ENCODE assay signal across 8 cellular contexts in genomic region chr3:63911901-63912767, GRCh38. TPM values are rescaled to one million over a fixed set of nuclear protein-coding genes. Genes with fewer than 3 reads are reported as not detected.
A peak's percentile ranks its signal among the peaks of the same experiment; 100 is the strongest.
DNase-seq lines count a peak whose midpoint lies in the region; ATAC-seq and TF ChIP-seq lines count a peak whose summit lies in the region.

SCAANT1 (minus strand) TSS chr3:63912383.

- TF ChIP-seq CTCF in GM13977 (IDR thresholded peaks at IDR 0.05; ENCODE audit: extremely low read depth, insufficient read depth, missing control alignments) (peak; percentile 4), astrocyte of the cerebellum (IDR thresholded peaks at IDR 0.05; ENCODE audit: low read depth, low read length, missing control alignments) (no peak), hepatocyte (IDR thresholded peaks at IDR 0.05; ENCODE audit: poor library complexity) (no peak)

- H3K79me2 ChIP-seq in hepatocyte = peaks cover 50% of the 10 kb centered on the region

- ATAC-seq in HG02610 (IDR thresholded peaks at IDR 0.05; ENCODE audit: unreplicated experiment) = peak; percentile 82

- H2AFZ ChIP-seq in hepatocyte = peak within 1 kb of the TSS; percentile 55

- no peaks in the 10 kb centered on the region for H3K9me3 ChIP-seq in hepatocyte (ENCODE audit: low read depth)

- H3K4me3 ChIP-seq in astrocyte of the cerebellum (ENCODE audit: low read depth, low read length) (peak within 1 kb of the TSS; percentile 52), hepatocyte (peak within 1 kb of the TSS; percentile 75)

- H3K4me1 ChIP-seq in hepatocyte (ENCODE audit: insufficient read depth) = peaks cover 15% of the 10 kb centered on the region

- WGBS in hepatocyte (ENCODE audit: low lambda C conversion rate, missing lambda C conversion rate) = 0% methylated on average over 39 of the region's 111 CpGs

- H3K4me2 ChIP-seq in hepatocyte = peak within 1 kb of the TSS; percentile 97

- peaks cover 5% of the 10 kb centered on the region for H4K20me1 ChIP-seq in hepatocyte (ENCODE audit: insufficient read depth, poor library complexity, severe bottlenecking)

- peaks cover 6% of the 10 kb centered on the region for H3K36me3 ChIP-seq in hepatocyte (replicated peaks; ENCODE audit: insufficient read depth, low read depth)

- peak within 1 kb of the TSS; percentile 97 for H3K27ac ChIP-seq in hepatocyte

- no peaks in the 10 kb centered on the region for H3K9me2 ChIP-seq in hepatocyte (replicated peaks; ENCODE audit: insufficient read depth)

- DNase-seq in GM13977 (ENCODE audit: low spot score) (peak; percentile 92), NCI-H1048 (lab: John Stamatoyannopoulos, UW) (peak; percentile 38), T-helper 9 cell (peak; percentile 73), astrocyte of the cerebellum (ENCODE audit: low read depth) (peak; percentile 82), hepatocyte (ENCODE audit: low spot score) (peak; percentile 94), retina (peak; percentile 88), NCI-H2107 treated with DMSO at 0.1 percent for 48 hours (lab: John Stamatoyannopoulos, UW; ENCODE audit: unreplicated experiment) (no peak)

- in situ Hi-C loops in GM13977 (cut with MboI; ENCODE audit: low pct_unique_long_range_greater_than_20kb, low sequenced_read_pairs, unreplicated experiment) = no loop called here
- in situ Hi-C loops in astrocyte of the cerebellum (cut with HindIII; ENCODE audit: low sequenced_read_pairs) = no loop called here

- H3K27me3 ChIP-seq in hepatocyte = no peaks in the 10 kb centered on the region

RNA-seq across cellular contexts. Expression of gene SCAANT1, which starts in this region (rescaled TPM):
- not detected in 2 replicates for total RNA-seq in hepatocyte
- polyA plus RNA-seq in hepatocyte = 1.1 TPM in 1 of 2 replicates, not detected in the other
